Comparison of ENCODE assay signal across 1 cellular context in the genomic region with DNA sequence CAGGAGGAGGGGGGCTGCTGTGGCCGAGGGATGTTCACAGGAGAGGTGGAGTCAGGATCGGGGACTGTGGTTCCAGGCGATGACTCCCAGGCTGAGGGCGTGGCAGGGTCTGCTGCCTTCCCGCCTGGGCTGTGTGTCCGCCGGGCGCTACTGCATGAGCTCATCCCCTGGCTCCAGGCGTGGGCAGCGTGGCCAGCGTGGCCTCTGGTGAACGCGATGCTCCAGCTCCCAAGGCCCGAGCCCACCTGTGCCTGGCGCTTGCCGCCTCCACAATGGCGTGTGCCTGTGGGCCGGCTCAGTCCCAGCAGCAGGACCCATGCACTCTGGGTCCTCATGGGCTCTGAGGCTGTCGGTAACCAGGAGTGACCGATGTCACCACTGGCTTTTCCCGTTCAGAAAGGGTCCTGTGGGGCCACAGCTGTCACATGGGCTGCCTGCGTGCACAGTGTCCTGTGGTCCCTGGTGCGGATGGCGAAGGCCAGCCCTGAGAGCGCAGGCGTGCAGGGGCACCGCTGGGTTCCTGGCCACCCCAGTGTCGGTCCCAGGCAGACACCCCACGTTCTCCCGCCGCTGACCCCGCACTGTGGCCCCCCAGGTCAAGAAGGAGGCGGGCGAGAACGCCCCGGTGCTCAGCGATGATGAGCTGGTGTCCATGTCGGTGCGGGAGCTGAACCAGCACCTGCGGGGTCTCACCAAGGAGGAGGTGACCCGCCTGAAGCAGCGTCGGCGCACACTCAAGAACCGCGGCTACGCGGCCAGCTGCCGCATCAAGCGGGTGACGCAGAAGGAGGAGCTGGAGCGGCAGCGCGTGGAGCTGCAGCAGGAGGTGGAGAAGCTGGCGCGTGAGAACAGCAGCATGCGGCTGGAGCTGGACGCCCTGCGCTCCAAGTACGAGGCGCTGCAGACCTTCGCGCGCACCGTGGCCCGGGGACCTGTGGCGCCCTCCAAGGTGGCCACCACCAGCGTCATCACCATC.
TF ChIP-seq lines count a peak whose summit lies in the region.

No MANE protein-coding gene starts in this region.

TF ChIP-seq in endothelial cell of umbilical vein, 7 proteins besides CTCF, POLR2A, EP300 and RAD21:
- TF ChIP-seq EZH2 (IDR thresholded peaks at IDR 0.05; ENCODE audit: borderline replicate concordance, low read depth, low read length, severe bottlenecking) (no peak), FOS (IDR thresholded peaks at IDR 0.05; ENCODE audit: borderline replicate concordance, insufficient read depth, low read length) (no peak), MYC (IDR thresholded peaks at IDR 0.05; ENCODE audit: low read depth, low read length) (no peak), MAX (IDR thresholded peaks at IDR 0.05; ENCODE audit: insufficient read depth, insufficient read length) (no peak), JUN (IDR thresholded peaks at IDR 0.05; ENCODE audit: borderline replicate concordance, insufficient read depth, insufficient read length, low read depth) (no peak), GATA2 (IDR thresholded peaks at IDR 0.05; ENCODE audit: insufficient read depth, insufficient read length, low read depth, low read length) (no peak), POLR2AphosphoS5 (IDR thresholded peaks at IDR 0.05; ENCODE audit: insufficient read depth, low read depth, low read length) (no peak)
TF ChIP-seq in endothelial cell of umbilical vein: peak in this region for 0.
